21 cellular contexts compared by ENCODE assay signal in the genomic region with DNA sequence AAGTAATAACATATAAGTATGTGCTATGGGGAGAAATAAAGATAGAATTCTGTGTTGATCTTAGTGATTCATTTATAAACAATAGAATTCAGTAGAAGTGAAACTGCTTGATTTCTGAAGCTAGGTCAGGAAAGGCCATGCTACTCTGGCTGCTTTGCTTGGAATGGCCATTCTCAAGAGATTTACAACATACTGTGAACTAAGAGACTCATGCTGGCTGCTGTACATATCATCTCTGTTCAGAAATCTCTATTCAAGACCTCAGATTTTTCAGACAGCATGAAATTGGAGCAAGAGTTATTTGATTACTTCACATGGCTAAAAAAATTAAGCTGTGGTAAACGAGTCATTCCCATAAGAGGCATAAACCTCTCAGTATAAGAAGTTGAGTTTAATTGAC.
DNase-seq lines count a peak whose midpoint lies in the region; ATAC-seq, FAIRE-seq and TF ChIP-seq lines count a peak whose summit lies in the region.
"Had no signal": no experiment of that assay in that cellular context is flagged by ENCODE, and none has a peak within 500 bp of the region (broad histone marks: within the 10 kb centered on the region; RNA-seq: fewer than 3 reads in every experiment).

No MANE protein-coding gene starts in this region.

- H2AFZ ChIP-seq in neural progenitor cell (replicated peaks), result no peak overlapping the region

- TF ChIP-seq CTCF in D721Med (IDR thresholded peaks at IDR 0.05; ENCODE audit: insufficient read depth, missing control alignments) (no peak), fibroblast of mammary gland (conservative IDR thresholded peaks at IDR 0.05; ENCODE audit: control insufficient read depth, insufficient read depth, low read depth, low read length) (no peak), neural progenitor cell (IDR thresholded peaks at IDR 0.05) (no peak), omental fat pad (IDR thresholded peaks at IDR 0.05) (no peak)

- H3F3A ChIP-seq in neural progenitor cell (ENCODE audit: low read depth), result peaks cover 18% of the 10 kb centered on the region

- no peak overlapping the region for H3K9ac ChIP-seq in neural progenitor cell

- H3K4me3 ChIP-seq in MG63, result no peak overlapping the region
- no peak overlapping the region for H3K4me3 ChIP-seq in fibroblast of mammary gland (ENCODE audit: control insufficient read depth, low read depth, low read length)
- H3K4me3 ChIP-seq in neural progenitor cell, result no peak overlapping the region
- H3K4me3 ChIP-seq: ascending aorta, dorsolateral prefrontal cortex, pancreas, SK-N-MC, tibial artery had no signal

- no peak overlapping the region for H3K4me3 Mint-ChIP-seq in neural progenitor cell
- H3K4me3 Mint-ChIP-seq: stimulated activated memory B cell treated with anti-CD40 and anti-IgM and Interleukin-4, amounts not matched to agents 10 μg/mL and 1 μg/mL and 100 μg/mL, for 72 hours had no signal

- peaks cover 14% of the 10 kb centered on the region for H3K4me1 ChIP-seq in neural progenitor cell
- H3K4me1 ChIP-seq: ascending aorta, pancreas had no signal

- H3K4me2 ChIP-seq in neural progenitor cell, result no peak overlapping the region

- H3K9me3 ChIP-seq in MG63, result peaks cover 5% of the 10 kb centered on the region
- H3K9me3 ChIP-seq in neural progenitor cell (ENCODE audit: low read depth), result no peaks in the 10 kb centered on the region
- H3K9me3 ChIP-seq: ascending aorta, pancreas, tibial artery had no signal

- H3K27me3 ChIP-seq in MG63 (no peaks in the 10 kb centered on the region), neural progenitor cell (no peaks in the 10 kb centered on the region)
- H3K27me3 ChIP-seq: ascending aorta, dorsolateral prefrontal cortex, pancreas, tibial artery had no signal

- no peaks in the 10 kb centered on the region for H3K36me3 Mint-ChIP-seq in neural progenitor cell
- H3K36me3 Mint-ChIP-seq: stimulated activated memory B cell treated with anti-CD40 and anti-IgM and Interleukin-4, amounts not matched to agents 10 μg/mL and 1 μg/mL and 100 μg/mL, for 72 hours had no signal

- H3K9me3 Mint-ChIP-seq in neural progenitor cell, result no peaks in the 10 kb centered on the region
- H3K9me3 Mint-ChIP-seq: stimulated activated memory B cell treated with anti-CD40 and anti-IgM and Interleukin-4, amounts not matched to agents 10 μg/mL and 1 μg/mL and 100 μg/mL, for 72 hours had no signal

- H3K4me1 Mint-ChIP-seq in neural progenitor cell, result peaks cover 10% of the 10 kb centered on the region
- H3K4me1 Mint-ChIP-seq: stimulated activated memory B cell treated with anti-CD40 and anti-IgM and Interleukin-4, amounts not matched to agents 10 μg/mL and 1 μg/mL and 100 μg/mL, for 72 hours had no signal

- no peaks in the 10 kb centered on the region for H4K20me1 ChIP-seq in neural progenitor cell (ENCODE audit: low read depth)

- peaks cover 3% of the 10 kb centered on the region for H3K27me3 Mint-ChIP-seq in neural progenitor cell (ENCODE audit: insufficient read depth, low read depth)
- H3K27me3 Mint-ChIP-seq: stimulated activated memory B cell treated with anti-CD40 and anti-IgM and Interleukin-4, amounts not matched to agents 10 μg/mL and 1 μg/mL and 100 μg/mL, for 72 hours had no signal

- DNase-seq in D721Med (ENCODE audit: insufficient read length, low spot score), result no peak
- peak; percentile 59 for DNase-seq in MG63
- DNase-seq in fibroblast of mammary gland (ENCODE audit: low read depth), result peak; percentile 91
- DNase-seq in renal cortical epithelial cell (ENCODE audit: low read depth), result peak; percentile 1
- DNase-seq in neural progenitor cell (ENCODE audit: low spot score), result no peak
- DNase-seq in activated CD8-positive, alpha-beta memory T cell treated with anti-CD3 and anti-CD28 coated beads for 24 hours, result no peak
- no peak for DNase-seq in omental fat pad (ENCODE audit: low spot score)
- no peak for DNase-seq in activated CD4-positive, CD25-positive, alpha-beta regulatory T cell (lab: John Stamatoyannopoulos, UW)
- DNase-seq: activated naive CD4-positive, alpha-beta T cell treated with Interleukin-2 at 50 U/mL for 16 hours; dorsolateral prefrontal cortex; NCI-H146; pancreas; stimulated activated CD4-positive, alpha-beta T cell treated with anti-CD3 and anti-CD28 coated beads, Interleukin-12 subunit alpha, Interleukin-12 subunit beta, amount 100 ng/mL, for 4 hours; T1000; tibial artery had no signal

- H3K79me2 ChIP-seq in neural progenitor cell (ENCODE audit: low read depth), result no peaks in the 10 kb centered on the region

- peak; percentile 55 for FAIRE-seq in D721Med (lab: Jason Lieb, UNC)
- FAIRE-seq: H54, pancreas had no signal

- H3K27ac Mint-ChIP-seq in neural progenitor cell, result no peak overlapping the region
- H3K27ac Mint-ChIP-seq: stimulated activated memory B cell treated with anti-CD40 and anti-IgM and Interleukin-4, amounts not matched to agents 10 μg/mL and 1 μg/mL and 100 μg/mL, for 72 hours had no signal

- ATAC-seq in omental fat pad (ENCODE audit: low FRiP score), result no peak
- ATAC-seq: esophagus mucosa; stimulated activated memory B cell treated with anti-CD40 and anti-IgM and Interleukin-4, amounts not matched to agents 10 μg/mL and 1 μg/mL and 100 μg/mL, for 72 hours had no signal

- no peak overlapping the region for H3K27ac ChIP-seq in neural progenitor cell
- H3K27ac ChIP-seq: ascending aorta, C4-2B, dorsolateral prefrontal cortex, pancreas, SK-N-MC, tibial artery had no signal

- H3K36me3 ChIP-seq in MG63 (no peaks in the 10 kb centered on the region), neural progenitor cell (no peaks in the 10 kb centered on the region)
- H3K36me3 ChIP-seq: ascending aorta, pancreas, tibial artery had no signal

Comparison
In these comparisons a context has a peak if more than half of its experiments do, and no peak if none do; other contexts are left out.
1. DNase-seq: peak in MG63 (single experiment), fibroblast of mammary gland (single experiment) and renal cortical epithelial cell (single experiment); none in D721Med (single experiment), neural progenitor cell (single experiment), activated CD8-positive, alpha-beta memory T cell treated with anti-CD3 and anti-CD28 coated beads for 24 hours (single experiment), omental fat pad (single experiment) and activated CD4-positive, CD25-positive, alpha-beta regulatory T cell (0 of 4).